Comparison of ENCODE assay signal across 24 cellular contexts in the genomic region with DNA sequence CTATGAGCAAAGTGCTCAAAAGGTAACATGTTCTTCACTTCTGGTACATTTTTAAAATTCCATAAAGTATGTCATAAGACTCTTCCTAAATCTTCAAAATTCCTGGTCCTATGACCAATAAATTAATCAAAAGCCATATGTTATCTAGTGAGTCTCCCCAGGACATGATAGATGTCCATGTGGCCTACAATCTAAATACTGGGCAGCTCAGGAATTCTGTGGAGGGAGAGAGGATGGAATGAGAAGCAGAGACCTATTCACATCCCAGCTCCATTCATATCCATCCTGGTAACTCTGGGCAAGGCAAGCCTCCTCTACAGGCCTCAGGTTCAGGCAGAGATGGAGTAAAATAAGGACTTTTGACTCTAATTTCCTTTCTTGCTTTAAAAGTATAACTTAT.
"Had no signal": no experiment of that assay in that cellular context is flagged by ENCODE, and none has a peak within 500 bp of the region (broad histone marks: within the 10 kb centered on the region; RNA-seq: fewer than 3 reads in every experiment).

No MANE protein-coding gene starts in this region.

- H3K27ac ChIP-seq: breast epithelium, cardiac muscle cell, colonic mucosa, epithelial cell of prostate had no signal

- H3K36me3 ChIP-seq: breast epithelium, cardiac muscle cell, colonic mucosa, esophagus squamous epithelium had no signal

- H3K4me1 ChIP-seq: breast epithelium, colonic mucosa had no signal

- DNase-seq: activated CD4-positive, alpha-beta memory T cell treated with anti-CD3 and anti-CD28 coated beads, Interleukin-2, amount 10 ng/mL, durations not matched to agents 7 days and 5 days; activated CD4-positive, alpha-beta T cell treated with anti-CD3 and anti-CD28 coated beads for 1 hour; activated CD4-positive, alpha-beta T cell treated with anti-CD3 and anti-CD28 coated beads for 4 hours; activated CD4-positive, alpha-beta T cell treated with anti-CD3 and anti-CD28 coated beads, Interleukin-2, amount 10 ng/mL, durations not matched to agents 7 days and 5 days; activated CD4-positive, alpha-beta T cell treated with anti-CD3 and anti-CD28 coated beads, Interleukin-2, amount 50 U/mL, for 4 hours; activated CD8-positive, alpha-beta memory T cell treated with anti-CD3 and anti-CD28 coated beads, Interleukin-2, amount 50 U/mL, for 48 hours; activated effector memory CD4-positive, alpha-beta T cell treated with Interleukin-2 at 50 U/mL for 16 hours; activated gamma-delta T cell treated with Interleukin-2 at 50 U/mL for 16 hours; activated naive CD4-positive, alpha-beta T cell treated with anti-CD3 and anti-CD28 coated beads, Interleukin-2, amount 50 U/mL, for 16 hours; activated naive CD4-positive, alpha-beta T cell treated with Interleukin-2 at 50 U/mL for 16 hours; activated T-cell treated with anti-CD3 and anti-CD28 coated beads for 4 hours; activated T-cell treated with anti-CD3 and anti-CD28 coated beads, Interleukin-2, amount 50 U/mL, for 24 hours; amygdala; aorta; central memory CD4-positive, alpha-beta T cell; cerebellar nuclear complex; colonic mucosa; effector CD8-positive, alpha-beta T cell; esophagus squamous epithelium; head of caudate nucleus; T-helper 2 cell had no signal

- H3K4me3 ChIP-seq: breast epithelium, cardiac muscle cell, colonic mucosa, esophagus squamous epithelium had no signal

- H3K27me3 ChIP-seq: breast epithelium, cardiac muscle cell, colonic mucosa, esophagus squamous epithelium had no signal

- H3K9me3 ChIP-seq: breast epithelium, colonic mucosa, esophagus squamous epithelium had no signal
